8 cellular contexts compared by ENCODE assay signal in genomic region chr3:44974406-44974805, GRCh38. TPM values are rescaled to one million over a fixed set of nuclear protein-coding genes. Genes with fewer than 3 reads are reported as not detected.
A peak's percentile ranks its signal among the peaks of the same experiment; 100 is the strongest.
DNase-seq lines count a peak whose midpoint lies in the region; ATAC-seq and TF ChIP-seq lines count a peak whose summit lies in the region.

No MANE protein-coding gene starts in this region.

- peaks cover 79% of the 10 kb centered on the region for H3K79me2 ChIP-seq in MM.1S (ENCODE audit: low read length)

- H3F3A ChIP-seq in MM.1S (ENCODE audit: insufficient read depth, low read length): no peaks in the 10 kb centered on the region

- H3K36me3 Mint-ChIP-seq in CD8-positive, alpha-beta T cell: peaks cover 20% of the 10 kb centered on the region
- H3K36me3 Mint-ChIP-seq in natural killer cell treated with Interleukin-12 subunit alpha and Interleukin-12 subunit beta and Interleukin-15 and Interleukin-18, amount 100 ng/mL, for 72 hours: no peaks in the 10 kb centered on the region

- peak overlapping the region; percentile 81 for H3K4me2 ChIP-seq in MM.1S (ENCODE audit: low read depth, low read length)

- no peak for ATAC-seq in CD8-positive, alpha-beta T cell
- ATAC-seq in natural killer cell treated with Interleukin-12 subunit alpha and Interleukin-12 subunit beta and Interleukin-15 and Interleukin-18, amount 100 ng/mL, for 72 hours: no peak
- no peak for ATAC-seq in HG02571 (IDR thresholded peaks at IDR 0.05; ENCODE audit: unreplicated experiment)
- ATAC-seq in HG03521 (IDR thresholded peaks at IDR 0.05; ENCODE audit: unreplicated experiment): no peak

- H3K4me1 ChIP-seq in CD8-positive, alpha-beta T cell (ENCODE audit: insufficient read depth, low read length): peaks cover 38% of the 10 kb centered on the region
- H3K4me1 ChIP-seq in MM.1S (ENCODE audit: low read length) (peaks cover 14% of the 10 kb centered on the region), duodenal mucosa (ENCODE audit: control insufficient read depth in 1 of 2, insufficient read depth in 2 of 2, low read length in 2 of 2) (peaks cover 28 to 40% of the 10 kb centered on the region in 2 donors)

- peak overlapping the region; percentile 95 for H3K27ac Mint-ChIP-seq in CD8-positive, alpha-beta T cell
- peak overlapping the region; percentile 95 to 97 for H3K27ac Mint-ChIP-seq in natural killer cell treated with Interleukin-12 subunit alpha and Interleukin-12 subunit beta and Interleukin-15 and Interleukin-18, amount 100 ng/mL, for 72 hours

- no peak for DNase-seq in CD8-positive, alpha-beta T cell
- DNase-seq in MM.1S (no peak), 8988T (no peak), NCI-H2107 treated with DMSO at 0.1 percent for 48 hours (lab: John Stamatoyannopoulos, UW; ENCODE audit: unreplicated experiment) (no peak)
- no peak for DNase-seq in natural killer cell treated with Interleukin-12 subunit alpha and Interleukin-12 subunit beta and Interleukin-15 and Interleukin-18, amount 100 ng/mL, for 72 hours (ENCODE audit: low spot score)

- no peak overlapping the region for H2AFZ ChIP-seq in MM.1S (ENCODE audit: low read length)

- peaks cover 67% of the 10 kb centered on the region for H3K4me1 Mint-ChIP-seq in CD8-positive, alpha-beta T cell (ENCODE audit: low read depth)
- peaks cover 58 to 69% of the 10 kb centered on the region in 2 donors for H3K4me1 Mint-ChIP-seq in natural killer cell treated with Interleukin-12 subunit alpha and Interleukin-12 subunit beta and Interleukin-15 and Interleukin-18, amount 100 ng/mL, for 72 hours (ENCODE audit: low read depth in 2 of 2)

- CTCF ChIA-PET in CD8-positive, alpha-beta T cell (lab: Charles Lee): no interaction called here

- H3K36me3 ChIP-seq in CD8-positive, alpha-beta T cell (ENCODE audit: insufficient read depth, low read length): no peaks in the 10 kb centered on the region
- no peaks in the 10 kb centered on the region for H3K36me3 ChIP-seq in MM.1S (replicated peaks; ENCODE audit: insufficient read depth, low read length)
- peaks cover 0 to 3% of the 10 kb centered on the region in 2 donors for H3K36me3 ChIP-seq in duodenal mucosa (ENCODE audit: control insufficient read depth in 1 of 2, insufficient read depth in 2 of 2, low read length in 2 of 2)

- intact Hi-C loops in CD8-positive, alpha-beta T cell (cut with DNase I, micrococcal nuclease): loop anchor here in 1 of 2 experiments (10.0 kb wide), 1 partner anchor 1870 kb away; the partner anchor contains the start of gene POMGNT2

- H3K9me3 ChIP-seq in CD8-positive, alpha-beta T cell (ENCODE audit: low read length): no peaks in the 10 kb centered on the region
- no peaks in the 10 kb centered on the region for H3K9me3 ChIP-seq in MM.1S (replicated peaks; ENCODE audit: insufficient read depth, low read length)
- no peaks in the 10 kb centered on the region for H3K9me3 ChIP-seq in duodenal mucosa (ENCODE audit: control insufficient read depth in 1 of 2, low read length in 2 of 2)

- peak overlapping the region; percentile 93 for H3K4me3 Mint-ChIP-seq in CD8-positive, alpha-beta T cell
- H3K4me3 Mint-ChIP-seq in natural killer cell treated with Interleukin-12 subunit alpha and Interleukin-12 subunit beta and Interleukin-15 and Interleukin-18, amount 100 ng/mL, for 72 hours: peak overlapping the region; percentile 98

- H3K27me3 Mint-ChIP-seq in CD8-positive, alpha-beta T cell (ENCODE audit: low read depth): no peaks in the 10 kb centered on the region
- H3K27me3 Mint-ChIP-seq in natural killer cell treated with Interleukin-12 subunit alpha and Interleukin-12 subunit beta and Interleukin-15 and Interleukin-18, amount 100 ng/mL, for 72 hours: no peaks in the 10 kb centered on the region

- H4K20me1 ChIP-seq in MM.1S (ENCODE audit: insufficient read depth, low read length): no peaks in the 10 kb centered on the region

- H3K9me3 Mint-ChIP-seq in CD8-positive, alpha-beta T cell: no peaks in the 10 kb centered on the region
- H3K9me3 Mint-ChIP-seq in natural killer cell treated with Interleukin-12 subunit alpha and Interleukin-12 subunit beta and Interleukin-15 and Interleukin-18, amount 100 ng/mL, for 72 hours: no peaks in the 10 kb centered on the region

- H3K27ac ChIP-seq in CD8-positive, alpha-beta T cell (ENCODE audit: low read depth, low read length): no peak overlapping the region
- H3K27ac ChIP-seq in MM.1S (ENCODE audit: low read length) (no peak overlapping the region), duodenal mucosa (ENCODE audit: low read depth, low read length) (no peak overlapping the region)

- TF ChIP-seq CTCF in CD8-positive, alpha-beta T cell (IDR thresholded peaks at IDR 0.05): no peak
- no peak for TF ChIP-seq CTCF in MM.1S (IDR thresholded peaks at IDR 0.05; ENCODE audit: low read length)

- 0 out of 2 replicates have a peak overlapping the region, but pooled peaks have one; percentile 82 for H3K9ac ChIP-seq in MM.1S (ENCODE audit: low read length)
- peak overlapping the region; percentile 80 to 97 for H3K9ac ChIP-seq in duodenal mucosa (ENCODE audit: low read depth in 1 of 2, low read length in 2 of 2)

- no peaks in the 10 kb centered on the region for H3K27me3 ChIP-seq in CD8-positive, alpha-beta T cell (ENCODE audit: insufficient read depth, low read length)
- no peaks in the 10 kb centered on the region for H3K27me3 ChIP-seq in MM.1S (replicated peaks; ENCODE audit: insufficient read depth, low read length)
- no peaks in the 10 kb centered on the region for H3K27me3 ChIP-seq in duodenal mucosa (ENCODE audit: control insufficient read depth in 1 of 2, insufficient read depth in 2 of 2, low read length in 2 of 2)

- H3K4me3 ChIP-seq in CD8-positive, alpha-beta T cell (ENCODE audit: low read depth, low read length): no peak overlapping the region
- H3K4me3 ChIP-seq in MM.1S (ENCODE audit: low read length) (peak overlapping the region; percentile 85), duodenal mucosa (ENCODE audit: low read depth in 1 of 2, low read length in 2 of 2) (peak overlapping the region; percentile 95 to 100)

- no peaks in the 10 kb centered on the region for H3K9me2 ChIP-seq in MM.1S (replicated peaks; ENCODE audit: insufficient read depth, low read length)

- POLR2A ChIA-PET in CD8-positive, alpha-beta T cell (lab: Charles Lee): interaction anchor here (1.2 kb wide), 1 partner anchor 213 kb away, joined by 4 read pairs; the partner anchor contains the start of genes KIAA1143 and KIF15

RNA-seq across cellular contexts. Expression of gene ZDHHC3, which starts 1.6 kb away (rescaled TPM):
- 10 to 100 TPM; 42.2 to 42.4 TPM for total RNA-seq in CD8-positive, alpha-beta T cell
- total RNA-seq in natural killer cell treated with Interleukin-12 subunit alpha and Interleukin-12 subunit beta and Interleukin-15 and Interleukin-18, amount 100 ng/mL, for 72 hours: 100 to 1,000 TPM in 1 of 2 donors, 10 to 100 TPM in 1; 63.8 to 122 TPM

RNA-seq across cellular contexts. Expression of gene EXOSC7, which starts 1.6 kb away (rescaled TPM):
- 10 to 100 TPM; 35.2 to 39.3 TPM for total RNA-seq in CD8-positive, alpha-beta T cell
- total RNA-seq in natural killer cell treated with Interleukin-12 subunit alpha and Interleukin-12 subunit beta and Interleukin-15 and Interleukin-18, amount 100 ng/mL, for 72 hours: 10 to 100 TPM; 50.7 to 75.7 TPM

RNA-seq across cellular contexts. Expression of gene CLEC3B, which starts 51.7 kb away (rescaled TPM):
- under 1 TPM in 1 of 2 experiments, not detected in 1; 0.38 TPM for total RNA-seq in CD8-positive, alpha-beta T cell
- not detected for total RNA-seq in natural killer cell treated with Interleukin-12 subunit alpha and Interleukin-12 subunit beta and Interleukin-15 and Interleukin-18, amount 100 ng/mL, for 72 hours
